In genomic region chr2:219499555-219499954, GRCh38 we compare ENCODE assay signal across 8 cellular contexts. TPM values are rescaled to one million over a fixed set of nuclear protein-coding genes. Genes with fewer than 3 reads are reported as not detected.
DNase-seq lines count a peak whose midpoint lies in the region; ATAC-seq, FAIRE-seq and TF ChIP-seq lines count a peak whose summit lies in the region.

No MANE protein-coding gene starts in this region.

- H3K4me1 Mint-ChIP-seq in Caco-2 (ENCODE audit: low read depth, unreplicated experiment) = peaks cover 16% of the 10 kb centered on the region

- POLR2A ChIA-PET in Caco-2 (lab: Charles Lee) (interaction anchor here (1.7 kb wide), 1 partner anchor 111 kb away, joined by 9 read pairs; the partner anchor contains the start of gene DNPEP), OCI-LY7 (lab: Charles Lee) (interaction anchor here (0.6 to 1.5 kb wide), 6 partner anchors 23 to 740 kb away, joined by 3 to 6 read pairs (median 3); partner anchors contain the start of genes DNPEP and TUBA4B), endothelial cell of umbilical vein (lab: Charles Lee) (interaction anchor here (2.6 kb wide), 1 partner anchor 10 kb away, joined by 20 read pairs; no protein-coding TSS in a partner anchor)

- no peak for ATAC-seq in HG02759 (IDR thresholded peaks at IDR 0.05; ENCODE audit: unreplicated experiment)

- no TSS peak for BruUV-seq in Caco-2 (replicated peaks; lab: Mats Ljungman, UMichigan)
- BruUV-seq in OCI-LY7 (replicated peaks; lab: Mats Ljungman, UMichigan) = no TSS peak
- BruUV-seq in endothelial cell of umbilical vein (replicated peaks; lab: Mats Ljungman, UMichigan) = no TSS peak

- peak overlapping the region; percentile 94 for H3K27ac Mint-ChIP-seq in Caco-2 (ENCODE audit: unreplicated experiment)

- TF ChIP-seq EP300 in ovary (IDR thresholded peaks at IDR 0.05) = no peak

- H3K79me2 ChIP-seq in OCI-LY7 (ENCODE audit: insufficient read depth, low read depth, low read length) (no peaks in the 10 kb centered on the region), endothelial cell of umbilical vein (ENCODE audit: control insufficient read depth, insufficient read depth, low read length) (no peaks in the 10 kb centered on the region)

- CTCF ChIA-PET in Caco-2 (lab: Charles Lee) (interaction anchor here (4.0 to 7.2 kb wide), 3 partner anchors 10 to 29 kb away, joined by 49 to 243 read pairs (median 126); no protein-coding TSS in a partner anchor), OCI-LY7 (lab: Charles Lee; ENCODE audit: unreplicated experiment) (interaction anchor here (0.6 to 1.7 kb wide), 3 partner anchors 38 to 54 kb away, joined by 3 to 5 read pairs (median 4); no protein-coding TSS in a partner anchor), endothelial cell of umbilical vein (lab: Charles Lee) (interaction anchor here (1.7 to 19.9 kb wide), 4 partner anchors 9 to 111 kb away, joined by 6 to 731 read pairs (median 82); partner anchors contain the start of genes CHPF, DNPEP and TMEM198)

- no peaks in the 10 kb centered on the region for H3K9me3 Mint-ChIP-seq in Caco-2 (ENCODE audit: unreplicated experiment)

- H3K27ac ChIP-seq in OCI-LY7 (ENCODE audit: low read depth, low read length, poor library complexity, severe bottlenecking) (no peak overlapping the region), endothelial cell of umbilical vein (ENCODE audit: insufficient read depth, low read depth, low read length) (no peak overlapping the region), ovary (no peak overlapping the region)

- H3K27me3 ChIP-seq in Caco-2 (replicated peaks; ENCODE audit: control insufficient read depth, insufficient read depth, low read length) (no peaks in the 10 kb centered on the region), endothelial cell of umbilical vein (ENCODE audit: control insufficient read depth in 2 of 2, insufficient read depth in 2 of 2, low read length in 2 of 2) (peaks cover 24 to 29% of the 10 kb centered on the region in 2 experiments), ovary (no peaks in the 10 kb centered on the region)

- WGBS in ovary, 3 donors = 29 to 33% (median 31%) methylated on average over 1 of the region's 1 CpG

- peak overlapping the region; percentile 97 for H3K9ac ChIP-seq in endothelial cell of umbilical vein (replicated peaks; ENCODE audit: extremely low read depth, insufficient read depth, low read length)

- H3K4me1 ChIP-seq in Caco-2 = peaks cover 14% of the 10 kb centered on the region; the same call in 1 of the 2 replicates
- H3K4me1 ChIP-seq in OCI-LY7 (ENCODE audit: insufficient read depth, low read length, poor library complexity, severe bottlenecking) = peaks cover 23% of the 10 kb centered on the region
- peaks cover 12% of the 10 kb centered on the region for H3K4me1 ChIP-seq in endothelial cell of umbilical vein (ENCODE audit: control insufficient read depth, extremely low read depth, insufficient read depth, low read length)
- peaks cover 3% of the 10 kb centered on the region for H3K4me1 ChIP-seq in ovary (ENCODE audit: insufficient read depth)

- H2AFZ ChIP-seq in OCI-LY7 (ENCODE audit: low read length) (no peak overlapping the region; the same call in 1 of the 2 replicates), endothelial cell of umbilical vein (ENCODE audit: low read depth, low read length) (no peak overlapping the region)

- peaks cover 11% of the 10 kb centered on the region for H3K36me3 Mint-ChIP-seq in Caco-2 (ENCODE audit: insufficient read depth, unreplicated experiment)

- H3K36me3 ChIP-seq in Caco-2 (ENCODE audit: control insufficient read depth, insufficient read depth, low read length) (no peaks in the 10 kb centered on the region; the same call in 1 of the 2 replicates), OCI-LY7 (ENCODE audit: insufficient read depth, low read length) (no peaks in the 10 kb centered on the region), endothelial cell of umbilical vein (ENCODE audit: control insufficient read depth in 2 of 2, extremely low read depth in 1 of 2, insufficient read depth in 2 of 2, low read length in 2 of 2) (peaks cover 0 to 13% of the 10 kb centered on the region in 2 experiments), ovary (no peaks in the 10 kb centered on the region)

- peak overlapping the region; percentile 98 for H3K4me3 Mint-ChIP-seq in Caco-2 (ENCODE audit: unreplicated experiment)

- dilution Hi-C loops in endothelial cell of umbilical vein (cut with MboI; ENCODE audit: extremely low pct_ligation_motif_present, low sequenced_read_pairs) = no loop called here

- peak overlapping the region; percentile 77 for H3K4me2 ChIP-seq in OCI-LY7 (ENCODE audit: low read length)
- H3K4me2 ChIP-seq in endothelial cell of umbilical vein (ENCODE audit: insufficient read depth, low read length) = peak overlapping the region; percentile 82

- H3K27me3 Mint-ChIP-seq in Caco-2 (ENCODE audit: insufficient read depth, unreplicated experiment) = no peaks in the 10 kb centered on the region

- DNase-seq in Caco-2 (no peak), OCI-LY7 (ENCODE audit: low spot score) (no peak), endothelial cell of umbilical vein (ENCODE audit: low read depth, low spot score) (no peak), ovary (no peak), NCI-H446 (lab: John Stamatoyannopoulos, UW) (no peak), LoVo (ENCODE audit: low spot score) (no peak), pons (ENCODE audit: low spot score) (no peak)

- H3K4me3 ChIP-seq in Caco-2 (ENCODE audit: low read depth, low read length) = peak overlapping the region; percentile 86
- H3K4me3 ChIP-seq in OCI-LY7 (ENCODE audit: low read depth, low read length, poor library complexity, severe bottlenecking) = peak overlapping the region; percentile 77
- H3K4me3 ChIP-seq in endothelial cell of umbilical vein (replicated peaks in 1 of 3; ENCODE audit: insufficient read depth in 1 of 3, low read depth in 1 of 3, low read length in 3 of 3) = peak overlapping the region in 2 of 3 experiments; percentile 76 to 87
- H3K4me3 ChIP-seq in ovary = peak overlapping the region; percentile 87

- TF ChIP-seq POLR2A in endothelial cell of umbilical vein (IDR thresholded peaks at IDR 0.05; ENCODE audit: low read depth, low read length) (no peak), ovary (IDR thresholded peaks at IDR 0.05) (no peak)

- H3K9me1 ChIP-seq in endothelial cell of umbilical vein (replicated peaks; ENCODE audit: control insufficient read depth, extremely low read depth, insufficient read depth, low read length) = no peaks in the 10 kb centered on the region

- TF ChIP-seq CTCF in Caco-2 (IDR thresholded peaks at IDR 0.05; ENCODE audit: insufficient read depth in 1 of 2, low read depth in 1 of 2, low read length in 1 of 2, severe bottlenecking in 1 of 2, unreplicated experiment in 1 of 2) (no peak), OCI-LY7 (conservative IDR thresholded peaks at IDR 0.05; ENCODE audit: low read length) (no peak), endothelial cell of umbilical vein (IDR thresholded peaks at IDR 0.05; ENCODE audit: extremely low read depth in 1 of 2, insufficient read depth in 1 of 2, low read depth in 1 of 2, low read length in 2 of 2) (no peak), ovary (IDR thresholded peaks at IDR 0.05) (no peak)

- intact Hi-C loops in Caco-2 (cut with micrococcal nuclease; ENCODE audit: unreplicated experiment) = no loop called here
- intact Hi-C loops in OCI-LY7 (cut with micrococcal nuclease; ENCODE audit: unreplicated experiment) = no loop called here
- intact Hi-C loops in endothelial cell of umbilical vein (cut with micrococcal nuclease) = no loop called here
- intact Hi-C loops in ovary (cut with DNase I) = no loop called here

- H3K9me2 ChIP-seq in OCI-LY7 (ENCODE audit: insufficient read depth, low read length) = no peaks in the 10 kb centered on the region

- H3K9me3 ChIP-seq in Caco-2 = no peaks in the 10 kb centered on the region
- no peaks in the 10 kb centered on the region for H3K9me3 ChIP-seq in OCI-LY7 (ENCODE audit: low read length)
- no peaks in the 10 kb centered on the region for H3K9me3 ChIP-seq in endothelial cell of umbilical vein (replicated peaks; ENCODE audit: control insufficient read depth, insufficient read depth, low read length)
- no peaks in the 10 kb centered on the region for H3K9me3 ChIP-seq in ovary

- FAIRE-seq in endothelial cell of umbilical vein (lab: Jason Lieb, UNC) = peak; percentile 12

- no peaks in the 10 kb centered on the region for H4K20me1 ChIP-seq in OCI-LY7 (ENCODE audit: insufficient read depth, low read length)
- H4K20me1 ChIP-seq in endothelial cell of umbilical vein (replicated peaks; ENCODE audit: control insufficient read depth, extremely low read depth, insufficient read depth, low read length) = no peaks in the 10 kb centered on the region

RNA-seq across cellular contexts. Expression of gene GMPPA, which starts 0.9 kb away (rescaled TPM):
- total RNA-seq in Caco-2 (2022) = 51.0 and 53.7 TPM in 2 replicates
- 22.3 and 28.4 TPM in 2 replicates for total RNA-seq in OCI-LY7 (2014; rRNA removed; shearing (Covaris generic))
- total RNA-seq in OCI-LY7 (2022) = 42.9 and 46.4 TPM in 2 replicates
- total RNA-seq in endothelial cell of umbilical vein = 34.1 and 39.1 TPM in 2 replicates
- 104 and 126 TPM in 2 replicates for polyA plus RNA-seq in endothelial cell of umbilical vein
- polyA plus RNA-seq in endothelial cell of umbilical vein (2011; cell fraction: cytosol; rRNA removed) = 56.3 and 59.4 TPM in 2 replicates
- polyA plus RNA-seq in endothelial cell of umbilical vein (2011; cell fraction: nucleus; rRNA removed) = 114 and 130 TPM in 2 replicates
- polyA plus RNA-seq in endothelial cell of umbilical vein (2012) = 45.4 and 47.2 TPM in 2 replicates
- polyA minus RNA-seq in endothelial cell of umbilical vein = 68.7 and 80.4 TPM in 2 replicates
- 21.7 TPM for polyA minus RNA-seq in endothelial cell of umbilical vein (2011; cell fraction: cytosol; rRNA and poly(A)+ RNA removed)
- polyA minus RNA-seq in endothelial cell of umbilical vein (2011; cell fraction: nucleus; rRNA and poly(A)+ RNA removed) = 17.2 and 32.6 TPM in 2 replicates
- total RNA-seq in ovary = 10 to 100 TPM; 14.2 to 35.7 (median 23.7) TPM
- 10 to 100 TPM; 20.0 to 33.7 TPM for polyA plus RNA-seq in ovary

RNA-seq across cellular contexts. Expression of gene ASIC4, which starts 14.7 kb away (rescaled TPM):
- total RNA-seq in Caco-2 (2022) (0.16 and 0.19 TPM in 2 replicates), OCI-LY7 (2022) (0.74 and 0.96 TPM in 2 replicates), endothelial cell of umbilical vein (not detected in 2 replicates), ovary (under 1 TPM in 3 of 7 donors, not detected in 4; 0.10 to 0.28 (median 0.24) TPM)
- 0.39 and 0.73 TPM in 2 replicates for total RNA-seq in OCI-LY7 (2014; rRNA removed; shearing (Covaris generic))
- polyA plus RNA-seq in endothelial cell of umbilical vein (not detected in 2 replicates), ovary (under 1 TPM in 1 of 2 donors, not detected in 1; 0.05 TPM)
- not detected in 2 replicates for polyA plus RNA-seq in endothelial cell of umbilical vein (2011; cell fraction: cytosol; rRNA removed)
- polyA plus RNA-seq in endothelial cell of umbilical vein (2011; cell fraction: nucleus; rRNA removed) = 0.05 TPM in 1 of 2 replicates, not detected in the other
- polyA plus RNA-seq in endothelial cell of umbilical vein (2012) = not detected in 2 replicates
- polyA minus RNA-seq in endothelial cell of umbilical vein = 0.08 and 0.83 TPM in 2 replicates
- polyA minus RNA-seq in endothelial cell of umbilical vein (2011; cell fraction: cytosol; rRNA and poly(A)+ RNA removed) = not detected
- polyA minus RNA-seq in endothelial cell of umbilical vein (2011; cell fraction: nucleus; rRNA and poly(A)+ RNA removed) = 0.14 TPM in 1 of 2 replicates, not detected in the other

RNA-seq across cellular contexts. Expression of gene CHPF, which starts 44.1 kb away (rescaled TPM):
- total RNA-seq in Caco-2 (2022) = 26.4 and 27.3 TPM in 2 replicates
- 14.5 and 24.1 TPM in 2 replicates for total RNA-seq in OCI-LY7 (2014; rRNA removed; shearing (Covaris generic))
- 30.5 and 33.0 TPM in 2 replicates for total RNA-seq in OCI-LY7 (2022)
- total RNA-seq in endothelial cell of umbilical vein = 0.24 and 0.30 TPM in 2 replicates
- polyA plus RNA-seq in endothelial cell of umbilical vein = 0.32 and 0.72 TPM in 2 replicates
- 0.21 and 0.25 TPM in 2 replicates for polyA plus RNA-seq in endothelial cell of umbilical vein (2011; cell fraction: cytosol; rRNA removed)
- 0.10 and 0.16 TPM in 2 replicates for polyA plus RNA-seq in endothelial cell of umbilical vein (2011; cell fraction: nucleus; rRNA removed)
- polyA plus RNA-seq in endothelial cell of umbilical vein (2012) = 0.46 and 2.0 TPM in 2 replicates
- polyA minus RNA-seq in endothelial cell of umbilical vein = 0.24 and 0.36 TPM in 2 replicates
- 27.1 TPM for polyA minus RNA-seq in endothelial cell of umbilical vein (2011; cell fraction: cytosol; rRNA and poly(A)+ RNA removed)
- polyA minus RNA-seq in endothelial cell of umbilical vein (2011; cell fraction: nucleus; rRNA and poly(A)+ RNA removed) = 0.24 TPM in 1 of 2 replicates, not detected in the other
- 100 to 1,000 TPM in 6 of 7 donors, 10 to 100 TPM in 1; 89.4 to 181 (median 135) TPM for total RNA-seq in ovary
- 10 to 100 TPM in 1 of 2 donors, 1 to 10 TPM in 1; 4.0 to 76.0 TPM for polyA plus RNA-seq in ovary

RNA-seq across cellular contexts. Expression of gene TMEM198, which starts 44.3 kb away (rescaled TPM):
- total RNA-seq in Caco-2 (2022) (8.5 and 9.1 TPM in 2 replicates), OCI-LY7 (2022) (6.1 and 6.6 TPM in 2 replicates), endothelial cell of umbilical vein (not detected in 2 replicates), ovary (10 to 100 TPM in 6 of 7 donors, 1 to 10 TPM in 1; 5.8 to 22.7 (median 10.7) TPM)
- 1.4 and 2.5 TPM in 2 replicates for total RNA-seq in OCI-LY7 (2014; rRNA removed; shearing (Covaris generic))
- polyA plus RNA-seq in endothelial cell of umbilical vein (not detected in 2 replicates), ovary (1 to 10 TPM in 1 of 2 donors, under 1 TPM in 1; 0.62 to 6.5 TPM)
- not detected in 2 replicates for polyA plus RNA-seq in endothelial cell of umbilical vein (2011; cell fraction: cytosol; rRNA removed)
- polyA plus RNA-seq in endothelial cell of umbilical vein (2011; cell fraction: nucleus; rRNA removed) = not detected in 2 replicates
- not detected in 2 replicates for polyA plus RNA-seq in endothelial cell of umbilical vein (2012)
- polyA minus RNA-seq in endothelial cell of umbilical vein = not detected in 2 replicates
- 1.2 TPM for polyA minus RNA-seq in endothelial cell of umbilical vein (2011; cell fraction: cytosol; rRNA and poly(A)+ RNA removed)
- not detected in 2 replicates for polyA minus RNA-seq in endothelial cell of umbilical vein (2011; cell fraction: nucleus; rRNA and poly(A)+ RNA removed)

Comparison
In these comparisons a context has a peak if more than half of its experiments do, and no peak if none do; other contexts are left out.
1. RNA of gene CHPF, which starts 44.1 kb away (total RNA-seq): 89.4 to 181 TPM in ovary, 14.5 to 33.0 TPM in OCI-LY7 and 26.4 to 27.3 TPM in Caco-2; 0.24 to 0.30 TPM in endothelial cell of umbilical vein; every median in the first group is over 10 times any median in the second.
2. Peak in every context shown above with its lines, with median percentiles within 50 percentile points of each other: H3K4me3 ChIP-seq.